Comparison of ENCODE assay signal across 9 cellular contexts in genomic region chr6:87078983-87079616, GRCh38. TPM values are rescaled to one million over a fixed set of nuclear protein-coding genes. Genes with fewer than 3 reads are reported as not detected.
A peak's percentile ranks its signal among the peaks of the same experiment; 100 is the strongest.
DNase-seq lines count a peak whose midpoint lies in the region; ATAC-seq, FAIRE-seq and TF ChIP-seq lines count a peak whose summit lies in the region.
"Had no signal": no experiment of that assay in that cellular context is flagged by ENCODE, and none has a peak within 500 bp of the region (broad histone marks: within the 10 kb centered on the region; RNA-seq: fewer than 3 reads in every experiment).

No MANE protein-coding gene starts in this region.

- TF ChIP-seq CTCF in CD14-positive monocyte (IDR thresholded peaks at IDR 0.05) (peak; percentile 92), PC-3 (conservative IDR thresholded peaks at IDR 0.05; ENCODE audit: low read depth, low read length) (peak; percentile 75), fibroblast of pulmonary artery (IDR thresholded peaks at IDR 0.05; ENCODE audit: low read length, missing control alignments) (peak; percentile 99), tibial artery (IDR thresholded peaks at IDR 0.05) (peak; percentile 49 to 70)

- POLR2A ChIA-PET in PC-3 (lab: Charles Lee; ENCODE audit: unreplicated experiment): no interaction called here

- CTCF ChIA-PET in PC-3 (lab: Charles Lee): no interaction called here

- no peak overlapping the region for H3K4me3 Mint-ChIP-seq in CD14-positive monocyte

- peak; percentile 47 for ATAC-seq in HG03558 (IDR thresholded peaks at IDR 0.05; ENCODE audit: extremely low read depth, unreplicated experiment)
- peak; percentile 63; the same call in 1 of the 2 replicates for ATAC-seq in PC-3

- H3K4me1 Mint-ChIP-seq in CD14-positive monocyte: peaks cover 4% of the 10 kb centered on the region

- H3K9me3 Mint-ChIP-seq in CD14-positive monocyte: no peaks in the 10 kb centered on the region
- H3K9me3 Mint-ChIP-seq: IgD-negative memory B cell had no signal

- peaks cover 0 to 3% (median 3%) of the 10 kb centered on the region in 3 donors for H3K27me3 Mint-ChIP-seq in CD14-positive monocyte (ENCODE audit: low read depth in 3 of 3)

- H3K4me2 ChIP-seq in PC-3 (ENCODE audit: low read length): no peak overlapping the region

- H3K9me3 ChIP-seq in PC-3 (ENCODE audit: low read length): no peaks in the 10 kb centered on the region
- no peaks in the 10 kb centered on the region for H3K9me3 ChIP-seq in tibial artery

- no peaks in the 10 kb centered on the region for H3K79me2 ChIP-seq in PC-3 (ENCODE audit: low read length)

- H3K27me3 ChIP-seq in PC-3 (ENCODE audit: low read length) (peaks cover 24% of the 10 kb centered on the region; the same call in 1 of the 2 replicates), tibial artery (peaks cover 0 to 3% of the 10 kb centered on the region in 2 donors)

- FAIRE-seq in GM19239 (lab: Jason Lieb, UNC): peak; percentile 56

- no peak overlapping the region for H3K9ac ChIP-seq in PC-3 (ENCODE audit: low read length)

- intact Hi-C loops in CD14-positive monocyte (cut with micrococcal nuclease) (no loop called here), PC-3 (cut with micrococcal nuclease) (no loop called here), tibial artery (cut with DNase I; ENCODE audit: low total_unique reads) (no loop called here)

- H2AFZ ChIP-seq in PC-3 (ENCODE audit: low read length): no peak overlapping the region

- DNase-seq in CD14-positive monocyte (ENCODE audit: low spot score) (peak; percentile 51), GM19239 (ENCODE audit: insufficient read length, low spot score) (peak; percentile 49), PC-3 (peak; percentile 60), fibroblast of pulmonary artery (ENCODE audit: low read depth) (peak; percentile 73), nucleus accumbens (lab: John Stamatoyannopoulos, UW) (peak in 48 of 56 donors; percentile 2 to 80 (median 45)), tibial artery (peak; percentile 52 to 67)
- peak; percentile 75 to 76 for DNase-seq in activated T-cell treated with anti-CD3 and anti-CD28 coated beads, Interleukin-2, amount 50 U/mL, for 48 hours

- no peak overlapping the region for H3K27ac Mint-ChIP-seq in CD14-positive monocyte
- H3K27ac Mint-ChIP-seq: IgD-negative memory B cell had no signal

- no peaks in the 10 kb centered on the region for H4K20me1 ChIP-seq in PC-3 (ENCODE audit: low read length)

- H3K9me2 ChIP-seq in PC-3 (replicated peaks; ENCODE audit: low read length): no peaks in the 10 kb centered on the region

- H3K27ac ChIP-seq in PC-3 (ENCODE audit: low read length): no peak overlapping the region
- no peak overlapping the region for H3K27ac ChIP-seq in tibial artery

- H3K4me1 ChIP-seq in PC-3 (ENCODE audit: insufficient read depth, low read length) (no peaks in the 10 kb centered on the region), tibial artery (no peaks in the 10 kb centered on the region)

- H3F3A ChIP-seq in PC-3 (ENCODE audit: low read length, unreplicated experiment): no peaks in the 10 kb centered on the region

- BruUV-seq in PC-3 (replicated peaks; lab: Mats Ljungman, UMichigan): no TSS peak

- no peaks in the 10 kb centered on the region for H3K36me3 ChIP-seq in PC-3 (ENCODE audit: low read depth, low read length)
- no peaks in the 10 kb centered on the region for H3K36me3 ChIP-seq in tibial artery

- H3K36me3 Mint-ChIP-seq in CD14-positive monocyte: no peaks in the 10 kb centered on the region
- H3K36me3 Mint-ChIP-seq: IgD-negative memory B cell had no signal

- H3K4me3 ChIP-seq in PC-3 (ENCODE audit: low read length): no peak overlapping the region
- H3K4me3 ChIP-seq in fibroblast of pulmonary artery (replicated peaks; ENCODE audit: low read depth, low read length): no peak overlapping the region
- H3K4me3 ChIP-seq in tibial artery: no peak overlapping the region

RNA-seq across cellular contexts. Expression of gene CGA, which starts 15.8 kb away (rescaled TPM):
- polyA plus RNA-seq in CD14-positive monocyte: not detected
- total RNA-seq in PC-3 (2014; rRNA removed): not detected in 2 replicates
- polyA plus RNA-seq: IgD-negative memory B cell had no signal
